In genomic region chr10:32256613-32257437, GRCh38 we compare ENCODE assay signal across 1 cellular context.
TF ChIP-seq lines count a peak whose summit lies in the region.

No MANE protein-coding gene starts in this region.

TF ChIP-seq in GM12878, 131 proteins besides CTCF, POLR2A, EP300 and RAD21 (continued from another document and continues in another):
- no peak for TF ChIP-seq CUX1 (IDR thresholded peaks at IDR 0.05; ENCODE audit: insufficient replicate concordance, low read depth, low read length)
- TF ChIP-seq REST (IDR thresholded peaks at IDR 0.05; ENCODE audit: low read depth, low read length) = no peak
- no peak for TF ChIP-seq TAF1 (IDR thresholded peaks at IDR 0.05; ENCODE audit: borderline replicate concordance, low read depth, low read length)
- no peak for TF ChIP-seq EGR1 (IDR thresholded peaks at IDR 0.05; ENCODE audit: borderline replicate concordance in 1 of 2, low read depth in 2 of 2, low read length in 2 of 2)
- TF ChIP-seq ATF7 (IDR thresholded peaks at IDR 0.05; ENCODE audit: low read depth) = no peak
- TF ChIP-seq GATAD2B (conservative IDR thresholded peaks at IDR 0.05; ENCODE audit: low read depth) = no peak
- no peak for TF ChIP-seq KAT2A (conservative IDR thresholded peaks at IDR 0.05; ENCODE audit: control insufficient read depth, low read depth, low read length)
- TF ChIP-seq CREB1 (IDR thresholded peaks at IDR 0.05; ENCODE audit: low read depth) = no peak
- TF ChIP-seq POLR2AphosphoS5 (IDR thresholded peaks at IDR 0.05; ENCODE audit: low read length) = no peak
- TF ChIP-seq NR2C1 (IDR thresholded peaks at IDR 0.05) = no peak
- TF ChIP-seq ZBTB4 (CRISPR knock-in tag; IDR thresholded peaks at IDR 0.05) = no peak
- no peak for TF ChIP-seq ASH2L (IDR thresholded peaks at IDR 0.05; ENCODE audit: borderline replicate concordance, low read depth)
- no peak for TF ChIP-seq SREBF1 (IDR thresholded peaks at IDR 0.05; ENCODE audit: low read length)
- TF ChIP-seq ZZZ3 (IDR thresholded peaks at IDR 0.05; ENCODE audit: control insufficient read depth, insufficient read length, low read depth) = no peak
- no peak for TF ChIP-seq STAT1 (conservative IDR thresholded peaks at IDR 0.05)
- TF ChIP-seq TBL1XR1 (IDR thresholded peaks at IDR 0.05; ENCODE audit: low read depth, low read length) = no peak
- no peak for TF ChIP-seq CEBPB (IDR thresholded peaks at IDR 0.05; ENCODE audit: borderline replicate concordance in 1 of 2, low read depth in 2 of 2, low read length in 2 of 2)
- no peak for TF ChIP-seq ZNF687 (IDR thresholded peaks at IDR 0.05)
- TF ChIP-seq MXI1 (IDR thresholded peaks at IDR 0.05; ENCODE audit: low read depth, low read length) = no peak
- no peak for TF ChIP-seq ZNF622 (IDR thresholded peaks at IDR 0.05)
- no peak for TF ChIP-seq SMAD1 (IDR thresholded peaks at IDR 0.05; ENCODE audit: low read depth, partially characterized antibody)
- 0 out of 2 replicates have a peak, but pooled peaks have one; percentile 27 for TF ChIP-seq NBN (IDR thresholded peaks at IDR 0.05)
- no peak for TF ChIP-seq ZNF207 (IDR thresholded peaks at IDR 0.05; ENCODE audit: borderline replicate concordance)
- TF ChIP-seq SUPT20H (IDR thresholded peaks at IDR 0.05; ENCODE audit: borderline replicate concordance, control insufficient read depth, low read depth, low read length) = no peak
- TF ChIP-seq NR2F1 (conservative IDR thresholded peaks at IDR 0.05) = no peak
- no peak for TF ChIP-seq E2F4 (IDR thresholded peaks at IDR 0.05; ENCODE audit: low read depth, low read length)
- no peak for TF ChIP-seq USF2 (IDR thresholded peaks at IDR 0.05; ENCODE audit: borderline replicate concordance, low read depth, low read length)
- TF ChIP-seq EED (IDR thresholded peaks at IDR 0.05; ENCODE audit: low read depth) = no peak
- no peak for TF ChIP-seq MEF2A (IDR thresholded peaks at IDR 0.05; ENCODE audit: insufficient read depth, low read depth, low read length)
- no peak for TF ChIP-seq CBX5 (IDR thresholded peaks at IDR 0.05; ENCODE audit: low read depth)
- TF ChIP-seq CHD4 (IDR thresholded peaks at IDR 0.05) = no peak
- no peak for TF ChIP-seq FOXK2 (IDR thresholded peaks at IDR 0.05)
- TF ChIP-seq SMARCA5 (IDR thresholded peaks at IDR 0.05) = peak; percentile 88
- TF ChIP-seq PBX3 (IDR thresholded peaks at IDR 0.05; ENCODE audit: insufficient replicate concordance, low read depth, low read length) = no peak
- no peak for TF ChIP-seq E2F8 (IDR thresholded peaks at IDR 0.05; ENCODE audit: low read depth, partially characterized antibody)
- no peak for TF ChIP-seq BRCA1 (IDR thresholded peaks at IDR 0.05; ENCODE audit: low read depth, low read length)
- no peak for TF ChIP-seq NFIC (IDR thresholded peaks at IDR 0.05; ENCODE audit: low read depth, low read length)
- no peak for TF ChIP-seq ZNF217 (IDR thresholded peaks at IDR 0.05)
- TF ChIP-seq RELA (IDR thresholded peaks at IDR 0.05; ENCODE audit: borderline replicate concordance, partially characterized antibody) = no peak
- TF ChIP-seq POLR2AphosphoS2 (IDR thresholded peaks at IDR 0.05; ENCODE audit: low read depth, low read length) = no peak
